Comparison of ENCODE assay signal across 14 cellular contexts in genomic region chr19:49409441-49410029, GRCh38. TPM values are rescaled to one million over a fixed set of nuclear protein-coding genes. Genes with fewer than 3 reads are reported as not detected.
A peak's percentile ranks its signal among the peaks of the same experiment; 100 is the strongest.
DNase-seq lines count a peak whose midpoint lies in the region; FAIRE-seq lines count a peak whose summit lies in the region.
"Had no signal": no experiment of that assay in that cellular context is flagged by ENCODE, and none has a peak within 500 bp of the region (broad histone marks: within the 10 kb centered on the region; RNA-seq: fewer than 3 reads in every experiment).

No MANE protein-coding gene starts in this region.

- H3K9me3 Mint-ChIP-seq in activated CD4-positive, alpha-beta T cell treated with anti-CD3 and anti-CD28 coated beads, Interleukin-2, amount 10 ng/mL, durations not matched to agents 24 days and 14 days = no peaks in the 10 kb centered on the region
- H3K9me3 Mint-ChIP-seq in activated CD4-positive, alpha-beta memory T cell treated with anti-CD3 and anti-CD28 coated beads, Interleukin-2, amount 10 ng/mL, durations not matched to agents 7 days and 5 days = no peaks in the 10 kb centered on the region
- H3K9me3 Mint-ChIP-seq: WTC11 had no signal

- CTCF ChIA-PET in activated CD4-positive, alpha-beta memory T cell treated with anti-CD3 and anti-CD28 coated beads, Interleukin-2, amount 10 ng/mL, durations not matched to agents 7 days and 5 days (lab: Charles Lee) = interaction anchor here (0.7 to 4.8 kb wide), 7 partner anchors 18 to 108 kb away, joined by 3 to 24 read pairs (median 5); partner anchors contain the start of gene FLT3LG

- H3K4ac ChIP-seq in neuronal stem cell (ENCODE audit: low read length) = no peak overlapping the region

- POLR2A ChIA-PET in activated CD4-positive, alpha-beta memory T cell treated with anti-CD3 and anti-CD28 coated beads, Interleukin-2, amount 10 ng/mL, durations not matched to agents 7 days and 5 days (lab: Charles Lee) = interaction anchor here (0.6 to 2.5 kb wide), 13 partner anchors 9 to 184 kb away, joined by 3 to 18 read pairs (median 4); partner anchors contain the start of genes ALDH16A1, GFY, PIH1D1 and RPS11

- intact Hi-C loops in activated CD4-positive, alpha-beta T cell treated with anti-CD3 and anti-CD28 coated beads, Interleukin-2, amount 10 ng/mL, durations not matched to agents 24 days and 14 days (cut with micrococcal nuclease) = loop anchor here (2.0 kb wide), 1 partner anchor 13 kb away; the partner anchor contains the start of gene PTH2

- no peak for FAIRE-seq in urothelium cell line (lab: Jason Lieb, UNC)
- FAIRE-seq: H54 had no signal

- peaks cover 1% of the 10 kb centered on the region for H3K79me1 ChIP-seq in neuronal stem cell (ENCODE audit: low read depth, low read length)

- H3K4me2 ChIP-seq in neuronal stem cell (ENCODE audit: insufficient read depth, low read length, poor library complexity, severe bottlenecking) = no peak overlapping the region

- peak; percentile 83 for DNase-seq in activated CD4-positive, alpha-beta T cell treated with anti-CD3 and anti-CD28 coated beads, Interleukin-2, amount 10 ng/mL, durations not matched to agents 24 days and 14 days
- DNase-seq in activated CD4-positive, alpha-beta T cell treated with anti-CD3 and anti-CD28 coated beads for 48 hours = no peak
- DNase-seq in MV-4-11 (lab: John Stamatoyannopoulos, UW) = peak; percentile 85
- DNase-seq in activated CD4-positive, alpha-beta memory T cell treated with anti-CD3 and anti-CD28 coated beads, Interleukin-2, amount 10 ng/mL, durations not matched to agents 7 days and 5 days = peak; percentile 58
- DNase-seq in neuronal stem cell (ENCODE audit: low spot score) = no peak
- DNase-seq in SW480 (ENCODE audit: low spot score) = no peak
- DNase-seq in NK-92 treated with Interleukin-12 subunit alpha and Interleukin-12 subunit beta, amount 100 ng/mL, for 24 hours (lab: John Stamatoyannopoulos, UW) = no peak
- no peak for DNase-seq in urothelium cell line (ENCODE audit: low spot score)
- DNase-seq: NCI-H2171 had no signal

- peak overlapping the region; percentile 54 for H3K4me3 Mint-ChIP-seq in activated CD4-positive, alpha-beta T cell treated with anti-CD3 and anti-CD28 coated beads, Interleukin-2, amount 10 ng/mL, durations not matched to agents 24 days and 14 days
- H3K4me3 Mint-ChIP-seq in activated CD4-positive, alpha-beta memory T cell treated with anti-CD3 and anti-CD28 coated beads, Interleukin-2, amount 10 ng/mL, durations not matched to agents 7 days and 5 days = peak overlapping the region; percentile 66
- H3K4me3 Mint-ChIP-seq: WTC11 had no signal

- H3K27me3 ChIP-seq in neuronal stem cell (ENCODE audit: control insufficient read depth in 3 of 3, insufficient read depth in 3 of 3, low read depth in 1 of 3, low read length in 3 of 3) = peaks cover 0 to 38% (median 0%) of the 10 kb centered on the region in 3 experiments
- H3K27me3 ChIP-seq: body of pancreas had no signal

- WGBS in neuronal stem cell (ENCODE audit: extremely low coverage in 2 of 2, insufficient read length in 2 of 2, insufficient replicate concordance in 1 of 2), 2 donors = no CpG with 5 or more reads among the region's 5 CpGs

- no peak overlapping the region for H2AFZ ChIP-seq in neuronal stem cell (ENCODE audit: low read length)

- no peak overlapping the region for H3K4me3 ChIP-seq in neuronal stem cell (ENCODE audit: low read length in 2 of 2)
- H3K4me3 ChIP-seq: body of pancreas had no signal

- no peaks in the 10 kb centered on the region for H3K9me3 ChIP-seq in neuronal stem cell (replicated peaks in 1 of 2; ENCODE audit: control insufficient read depth in 2 of 2, insufficient read depth in 1 of 2, low read depth in 1 of 2, low read length in 2 of 2)
- H3K9me3 ChIP-seq: body of pancreas had no signal

- H4K91ac ChIP-seq in neuronal stem cell (ENCODE audit: low read depth, low read length, poor library complexity) = no peak overlapping the region

- H3K4me1 ChIP-seq in neuronal stem cell (ENCODE audit: control insufficient read depth in 2 of 2, insufficient read depth in 1 of 2, low read depth in 1 of 2, low read length in 2 of 2) = peaks cover 4 to 23% of the 10 kb centered on the region in 2 donors
- H3K4me1 ChIP-seq: body of pancreas had no signal

- H2BK5ac ChIP-seq in neuronal stem cell (ENCODE audit: low read length) = no peak overlapping the region

- H2BK15ac ChIP-seq in neuronal stem cell (ENCODE audit: low read length) = no peak overlapping the region

- no peaks in the 10 kb centered on the region for H3K36me3 Mint-ChIP-seq in activated CD4-positive, alpha-beta T cell treated with anti-CD3 and anti-CD28 coated beads, Interleukin-2, amount 10 ng/mL, durations not matched to agents 24 days and 14 days (ENCODE audit: low read depth)
- H3K36me3 Mint-ChIP-seq in activated CD4-positive, alpha-beta memory T cell treated with anti-CD3 and anti-CD28 coated beads, Interleukin-2, amount 10 ng/mL, durations not matched to agents 7 days and 5 days (ENCODE audit: low read depth) = no peaks in the 10 kb centered on the region
- H3K36me3 Mint-ChIP-seq: WTC11 had no signal

- H3K18ac ChIP-seq in neuronal stem cell (ENCODE audit: low read length) = no peak overlapping the region

- H2BK12ac ChIP-seq in neuronal stem cell (ENCODE audit: low read length) = no peak overlapping the region

- H2AK5ac ChIP-seq in neuronal stem cell (ENCODE audit: low read depth, low read length) = peak overlapping the region; percentile 93

- no peak overlapping the region for H3K9ac ChIP-seq in neuronal stem cell (ENCODE audit: low read depth, low read length, poor library complexity)

- no peak overlapping the region for H3K23ac ChIP-seq in neuronal stem cell (ENCODE audit: low read depth, low read length, poor library complexity)

- peaks cover 47% of the 10 kb centered on the region for H3K4me1 Mint-ChIP-seq in activated CD4-positive, alpha-beta T cell treated with anti-CD3 and anti-CD28 coated beads, Interleukin-2, amount 10 ng/mL, durations not matched to agents 24 days and 14 days
- H3K4me1 Mint-ChIP-seq in activated CD4-positive, alpha-beta memory T cell treated with anti-CD3 and anti-CD28 coated beads, Interleukin-2, amount 10 ng/mL, durations not matched to agents 7 days and 5 days = peaks cover 55% of the 10 kb centered on the region

- no peak overlapping the region for H3K14ac ChIP-seq in neuronal stem cell (ENCODE audit: low read length)

- no peaks in the 10 kb centered on the region for H3K36me3 ChIP-seq in neuronal stem cell (replicated peaks in 1 of 2; ENCODE audit: control insufficient read depth in 2 of 2, insufficient read depth in 2 of 2, low read length in 2 of 2)

- no peaks in the 10 kb centered on the region for H3K27me3 Mint-ChIP-seq in activated CD4-positive, alpha-beta T cell treated with anti-CD3 and anti-CD28 coated beads, Interleukin-2, amount 10 ng/mL, durations not matched to agents 24 days and 14 days
- no peaks in the 10 kb centered on the region for H3K27me3 Mint-ChIP-seq in activated CD4-positive, alpha-beta memory T cell treated with anti-CD3 and anti-CD28 coated beads, Interleukin-2, amount 10 ng/mL, durations not matched to agents 7 days and 5 days

- H4K8ac ChIP-seq in neuronal stem cell (ENCODE audit: low read depth, low read length) = no peak overlapping the region

- H3K27ac Mint-ChIP-seq in activated CD4-positive, alpha-beta T cell treated with anti-CD3 and anti-CD28 coated beads, Interleukin-2, amount 10 ng/mL, durations not matched to agents 24 days and 14 days = peak overlapping the region; percentile 85
- H3K27ac Mint-ChIP-seq in activated CD4-positive, alpha-beta memory T cell treated with anti-CD3 and anti-CD28 coated beads, Interleukin-2, amount 10 ng/mL, durations not matched to agents 7 days and 5 days = peak overlapping the region; percentile 91
- H3K27ac Mint-ChIP-seq: WTC11 had no signal

- no peak overlapping the region for H3K27ac ChIP-seq in neuronal stem cell (replicated peaks; ENCODE audit: low read length)
- H3K27ac ChIP-seq: body of pancreas had no signal

- H2BK120ac ChIP-seq in neuronal stem cell (ENCODE audit: low read depth, low read length) = no peak overlapping the region

RNA-seq across cellular contexts. Expression of gene PTH2, which starts 13.7 kb away (rescaled TPM):
- total RNA-seq in activated CD4-positive, alpha-beta T cell treated with anti-CD3 and anti-CD28 coated beads, Interleukin-2, amount 10 ng/mL, durations not matched to agents 24 days and 14 days = not detected in 2 replicates
- not detected for total RNA-seq in activated CD4-positive, alpha-beta memory T cell treated with anti-CD3 and anti-CD28 coated beads, Interleukin-2, amount 10 ng/mL, durations not matched to agents 7 days and 5 days
- polyA plus RNA-seq in neuronal stem cell (2013, experiment 1 of 2) = 1.4 TPM
- polyA plus RNA-seq in neuronal stem cell (2013, experiment 2 of 2) = 1.6 TPM
- total RNA-seq: body of pancreas, fibroblast of villous mesenchyme, lung microvascular endothelial cell had no signal

RNA-seq across cellular contexts. Expression of gene GFY, which starts 15.7 kb away (rescaled TPM):
- not detected in 2 replicates for total RNA-seq in activated CD4-positive, alpha-beta T cell treated with anti-CD3 and anti-CD28 coated beads, Interleukin-2, amount 10 ng/mL, durations not matched to agents 24 days and 14 days
- total RNA-seq in activated CD4-positive, alpha-beta memory T cell treated with anti-CD3 and anti-CD28 coated beads, Interleukin-2, amount 10 ng/mL, durations not matched to agents 7 days and 5 days = not detected
- 1.3 TPM for polyA plus RNA-seq in neuronal stem cell (2013, experiment 1 of 2)
- polyA plus RNA-seq in neuronal stem cell (2013, experiment 2 of 2) = 1.5 TPM
- total RNA-seq: body of pancreas, fibroblast of villous mesenchyme, lung microvascular endothelial cell had no signal

RNA-seq across cellular contexts. Expression of gene KASH5, which starts 21.5 kb away (rescaled TPM):
- total RNA-seq in activated CD4-positive, alpha-beta T cell treated with anti-CD3 and anti-CD28 coated beads, Interleukin-2, amount 10 ng/mL, durations not matched to agents 24 days and 14 days = 0.24 TPM in 1 of 2 replicates, not detected in the other
- under 1 TPM; 0.73 to 0.81 TPM for total RNA-seq in activated CD4-positive, alpha-beta memory T cell treated with anti-CD3 and anti-CD28 coated beads, Interleukin-2, amount 10 ng/mL, durations not matched to agents 7 days and 5 days
- polyA plus RNA-seq in neuronal stem cell (2013, experiment 1 of 2) = 0.17 TPM
- polyA plus RNA-seq in neuronal stem cell (2013, experiment 2 of 2) = 0.17 TPM
- total RNA-seq: fibroblast of villous mesenchyme, lung microvascular endothelial cell had no signal

RNA-seq across cellular contexts. Expression of gene SLC17A7, which starts 31.8 kb away (rescaled TPM):
- 0.12 and 0.54 TPM in 2 replicates for total RNA-seq in activated CD4-positive, alpha-beta T cell treated with anti-CD3 and anti-CD28 coated beads, Interleukin-2, amount 10 ng/mL, durations not matched to agents 24 days and 14 days
- total RNA-seq in activated CD4-positive, alpha-beta memory T cell treated with anti-CD3 and anti-CD28 coated beads, Interleukin-2, amount 10 ng/mL, durations not matched to agents 7 days and 5 days = under 1 TPM; 0.30 to 0.43 TPM
- polyA plus RNA-seq in neuronal stem cell (2013, experiment 1 of 2) = 2.3 TPM
- polyA plus RNA-seq in neuronal stem cell (2013, experiment 2 of 2) = 2.0 TPM
- total RNA-seq: fibroblast of villous mesenchyme had no signal

RNA-seq across cellular contexts. Expression of gene PIH1D1, which starts 42.1 kb away (rescaled TPM):
- total RNA-seq in activated CD4-positive, alpha-beta T cell treated with anti-CD3 and anti-CD28 coated beads, Interleukin-2, amount 10 ng/mL, durations not matched to agents 24 days and 14 days = 134 and 135 TPM in 2 replicates
- 100 to 1,000 TPM; 168 to 170 TPM for total RNA-seq in activated CD4-positive, alpha-beta memory T cell treated with anti-CD3 and anti-CD28 coated beads, Interleukin-2, amount 10 ng/mL, durations not matched to agents 7 days and 5 days
- 94.4 TPM for polyA plus RNA-seq in neuronal stem cell (2013, experiment 1 of 2)
- polyA plus RNA-seq in neuronal stem cell (2013, experiment 2 of 2) = 94.2 TPM

Comparison
In these comparisons a context has a peak if more than half of its experiments do, and no peak if none do; other contexts are left out.
1. DNase-seq: peak in activated CD4-positive, alpha-beta T cell treated with anti-CD3 and anti-CD28 coated beads, Interleukin-2, amount 10 ng/mL, durations not matched to agents 24 days and 14 days (single experiment), MV-4-11 (single experiment) and activated CD4-positive, alpha-beta memory T cell treated with anti-CD3 and anti-CD28 coated beads, Interleukin-2, amount 10 ng/mL, durations not matched to agents 7 days and 5 days (single experiment); none in activated CD4-positive, alpha-beta T cell treated with anti-CD3 and anti-CD28 coated beads for 48 hours (single experiment), neuronal stem cell (single experiment), SW480 (single experiment), NK-92 treated with Interleukin-12 subunit alpha and Interleukin-12 subunit beta, amount 100 ng/mL, for 24 hours (single experiment) and urothelium cell line (single experiment).